ENCODE assay signal across 1 cellular context in genomic region chr3:139292933-139293664, GRCh38.
TF ChIP-seq lines count a peak whose summit lies in the region.

No MANE protein-coding gene starts in this region.

TF ChIP-seq in HEK293, 187 proteins besides CTCF, POLR2A, EP300 and RAD21 (continued from another document):
- TF ChIP-seq, protein P1, sequence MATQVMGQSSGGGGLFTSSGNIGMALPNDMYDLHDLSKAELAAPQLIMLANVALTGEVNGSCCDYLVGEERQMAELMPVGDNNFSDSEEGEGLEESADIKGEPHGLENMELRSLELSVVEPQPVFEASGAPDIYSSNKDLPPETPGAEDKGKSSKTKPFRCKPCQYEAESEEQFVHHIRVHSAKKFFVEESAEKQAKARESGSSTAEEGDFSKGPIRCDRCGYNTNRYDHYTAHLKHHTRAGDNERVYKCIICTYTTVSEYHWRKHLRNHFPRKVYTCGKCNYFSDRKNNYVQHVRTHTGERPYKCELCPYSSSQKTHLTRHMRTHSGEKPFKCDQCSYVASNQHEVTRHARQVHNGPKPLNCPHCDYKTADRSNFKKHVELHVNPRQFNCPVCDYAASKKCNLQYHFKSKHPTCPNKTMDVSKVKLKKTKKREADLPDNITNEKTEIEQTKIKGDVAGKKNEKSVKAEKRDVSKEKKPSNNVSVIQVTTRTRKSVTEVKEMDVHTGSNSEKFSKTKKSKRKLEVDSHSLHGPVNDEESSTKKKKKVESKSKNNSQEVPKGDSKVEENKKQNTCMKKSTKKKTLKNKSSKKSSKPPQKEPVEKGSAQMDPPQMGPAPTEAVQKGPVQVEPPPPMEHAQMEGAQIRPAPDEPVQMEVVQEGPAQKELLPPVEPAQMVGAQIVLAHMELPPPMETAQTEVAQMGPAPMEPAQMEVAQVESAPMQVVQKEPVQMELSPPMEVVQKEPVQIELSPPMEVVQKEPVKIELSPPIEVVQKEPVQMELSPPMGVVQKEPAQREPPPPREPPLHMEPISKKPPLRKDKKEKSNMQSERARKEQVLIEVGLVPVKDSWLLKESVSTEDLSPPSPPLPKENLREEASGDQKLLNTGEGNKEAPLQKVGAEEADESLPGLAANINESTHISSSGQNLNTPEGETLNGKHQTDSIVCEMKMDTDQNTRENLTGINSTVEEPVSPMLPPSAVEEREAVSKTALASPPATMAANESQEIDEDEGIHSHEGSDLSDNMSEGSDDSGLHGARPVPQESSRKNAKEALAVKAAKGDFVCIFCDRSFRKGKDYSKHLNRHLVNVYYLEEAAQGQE (tag by site-specific recombination; IDR thresholded peaks at IDR 0.05) = no peak
- TF ChIP-seq ZNF404 (tag by site-specific recombination; IDR thresholded peaks at IDR 0.05) (no peak), SETDB1 (IDR thresholded peaks at IDR 0.05; ENCODE audit: insufficient read length, low read length) (no peak), GLIS1 (tag by site-specific recombination; IDR thresholded peaks at IDR 0.05) (peak; percentile 91), ZNF138 (tag by site-specific recombination; IDR thresholded peaks at IDR 0.05; ENCODE audit: borderline replicate concordance) (no peak), ZNF518A (tag by site-specific recombination; conservative IDR thresholded peaks at IDR 0.05; ENCODE audit: low read depth) (no peak), ZSCAN18 (tag by site-specific recombination; IDR thresholded peaks at IDR 0.05) (no peak), KLF7 (tag by site-specific recombination; IDR thresholded peaks at IDR 0.05; ENCODE audit: borderline replicate concordance) (no peak), ZBTB48 (tag by site-specific recombination; IDR thresholded peaks at IDR 0.05) (no peak), ZFP69B (tag by site-specific recombination; IDR thresholded peaks at IDR 0.05) (no peak; the same call in 1 of the 2 replicates), SP7 (tag by site-specific recombination; IDR thresholded peaks at IDR 0.05) (no peak), ZSCAN30 (tag by site-specific recombination; IDR thresholded peaks at IDR 0.05) (0 out of 2 replicates have a peak, but pooled peaks have one; percentile 35), ZNF202 (tag by site-specific recombination; IDR thresholded peaks at IDR 0.05; ENCODE audit: borderline replicate concordance) (no peak), ZNF777 (tag by site-specific recombination; IDR thresholded peaks at IDR 0.05; ENCODE audit: borderline replicate concordance) (no peak), ZNF76 (tag by site-specific recombination; IDR thresholded peaks at IDR 0.05; ENCODE audit: borderline replicate concordance, low read depth) (no peak), OSR2 (tag by site-specific recombination; IDR thresholded peaks at IDR 0.05) (peak; percentile 66; the same call in 1 of the 2 replicates), ZNF792 (tag by site-specific recombination; IDR thresholded peaks at IDR 0.05) (no peak), ZNF837 (tag by site-specific recombination; IDR thresholded peaks at IDR 0.05) (no peak), YY1 (tag by site-specific recombination; IDR thresholded peaks at IDR 0.05) (no peak), ZNF221 (tag by site-specific recombination; IDR thresholded peaks at IDR 0.05; ENCODE audit: borderline replicate concordance) (no peak), PRDM1 (tag by site-specific recombination; IDR thresholded peaks at IDR 0.05) (no peak), ZNF654 (tag by site-specific recombination; IDR thresholded peaks at IDR 0.05; ENCODE audit: low read depth) (no peak), ZNF830 (tag by site-specific recombination; IDR thresholded peaks at IDR 0.05; ENCODE audit: low read depth) (no peak), ZSCAN23 (tag by site-specific recombination; IDR thresholded peaks at IDR 0.05) (no peak), ZNF501 (tag by site-specific recombination; IDR thresholded peaks at IDR 0.05) (no peak), ZNF510 (tag by site-specific recombination; IDR thresholded peaks at IDR 0.05; ENCODE audit: insufficient replicate concordance) (no peak), ZNF585B (tag by site-specific recombination; IDR thresholded peaks at IDR 0.05) (no peak), ZNF660 (tag by site-specific recombination; IDR thresholded peaks at IDR 0.05) (no peak), ZNF658 (tag by site-specific recombination; IDR thresholded peaks at IDR 0.05) (no peak), HOXC10 (CRISPR knock-in tag; IDR thresholded peaks at IDR 0.05) (no peak)
- TF ChIP-seq, protein P2, sequence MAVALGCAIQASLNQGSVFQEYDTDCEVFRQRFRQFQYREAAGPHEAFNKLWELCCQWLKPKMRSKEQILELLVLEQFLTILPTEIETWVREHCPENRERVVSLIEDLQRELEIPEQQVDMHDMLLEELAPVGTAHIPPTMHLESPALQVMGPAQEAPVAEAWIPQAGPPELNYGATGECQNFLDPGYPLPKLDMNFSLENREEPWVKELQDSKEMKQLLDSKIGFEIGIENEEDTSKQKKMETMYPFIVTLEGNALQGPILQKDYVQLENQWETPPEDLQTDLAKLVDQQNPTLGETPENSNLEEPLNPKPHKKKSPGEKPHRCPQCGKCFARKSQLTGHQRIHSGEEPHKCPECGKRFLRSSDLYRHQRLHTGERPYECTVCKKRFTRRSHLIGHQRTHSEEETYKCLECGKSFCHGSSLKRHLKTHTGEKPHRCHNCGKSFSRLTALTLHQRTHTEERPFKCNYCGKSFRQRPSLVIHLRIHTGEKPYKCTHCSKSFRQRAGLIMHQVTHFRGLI (tag by site-specific recombination; IDR thresholded peaks at IDR 0.05) = no peak
- TF ChIP-seq, protein P3, sequence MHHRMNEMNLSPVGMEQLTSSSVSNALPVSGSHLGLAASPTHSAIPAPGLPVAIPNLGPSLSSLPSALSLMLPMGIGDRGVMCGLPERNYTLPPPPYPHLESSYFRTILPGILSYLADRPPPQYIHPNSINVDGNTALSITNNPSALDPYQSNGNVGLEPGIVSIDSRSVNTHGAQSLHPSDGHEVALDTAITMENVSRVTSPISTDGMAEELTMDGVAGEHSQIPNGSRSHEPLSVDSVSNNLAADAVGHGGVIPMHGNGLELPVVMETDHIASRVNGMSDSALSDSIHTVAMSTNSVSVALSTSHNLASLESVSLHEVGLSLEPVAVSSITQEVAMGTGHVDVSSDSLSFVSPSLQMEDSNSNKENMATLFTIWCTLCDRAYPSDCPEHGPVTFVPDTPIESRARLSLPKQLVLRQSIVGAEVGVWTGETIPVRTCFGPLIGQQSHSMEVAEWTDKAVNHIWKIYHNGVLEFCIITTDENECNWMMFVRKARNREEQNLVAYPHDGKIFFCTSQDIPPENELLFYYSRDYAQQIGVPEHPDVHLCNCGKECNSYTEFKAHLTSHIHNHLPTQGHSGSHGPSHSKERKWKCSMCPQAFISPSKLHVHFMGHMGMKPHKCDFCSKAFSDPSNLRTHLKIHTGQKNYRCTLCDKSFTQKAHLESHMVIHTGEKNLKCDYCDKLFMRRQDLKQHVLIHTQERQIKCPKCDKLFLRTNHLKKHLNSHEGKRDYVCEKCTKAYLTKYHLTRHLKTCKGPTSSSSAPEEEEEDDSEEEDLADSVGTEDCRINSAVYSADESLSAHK (tag by site-specific recombination; IDR thresholded peaks at IDR 0.05) = peak; percentile 52; the same call in 1 of the 2 replicates
- TF ChIP-seq, protein P4, sequence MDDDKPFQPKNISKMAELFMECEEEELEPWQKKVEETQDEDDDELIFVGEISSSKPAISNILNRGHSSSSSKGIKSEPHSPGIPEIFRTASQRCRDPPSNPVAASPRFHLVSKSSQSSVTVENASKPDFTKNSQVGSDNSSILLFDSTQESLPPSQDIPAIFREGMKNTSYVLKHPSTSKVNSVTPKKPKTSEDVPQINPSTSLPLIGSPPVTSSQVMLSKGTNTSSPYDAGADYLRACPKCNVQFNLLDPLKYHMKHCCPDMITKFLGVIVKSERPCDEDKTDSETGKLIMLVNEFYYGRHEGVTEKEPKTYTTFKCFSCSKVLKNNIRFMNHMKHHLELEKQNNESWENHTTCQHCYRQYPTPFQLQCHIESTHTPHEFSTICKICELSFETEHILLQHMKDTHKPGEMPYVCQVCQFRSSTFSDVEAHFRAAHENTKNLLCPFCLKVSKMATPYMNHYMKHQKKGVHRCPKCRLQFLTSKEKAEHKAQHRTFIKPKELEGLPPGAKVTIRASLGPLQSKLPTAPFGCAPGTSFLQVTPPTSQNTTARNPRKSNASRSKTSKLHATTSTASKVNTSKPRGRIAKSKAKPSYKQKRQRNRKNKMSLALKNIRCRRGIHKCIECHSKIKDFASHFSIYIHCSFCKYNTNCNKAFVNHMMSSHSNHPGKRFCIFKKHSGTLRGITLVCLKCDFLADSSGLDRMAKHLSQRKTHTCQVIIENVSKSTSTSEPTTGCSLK (tag by site-specific recombination; IDR thresholded peaks at IDR 0.05) = no peak
- TF ChIP-seq, protein P5, sequence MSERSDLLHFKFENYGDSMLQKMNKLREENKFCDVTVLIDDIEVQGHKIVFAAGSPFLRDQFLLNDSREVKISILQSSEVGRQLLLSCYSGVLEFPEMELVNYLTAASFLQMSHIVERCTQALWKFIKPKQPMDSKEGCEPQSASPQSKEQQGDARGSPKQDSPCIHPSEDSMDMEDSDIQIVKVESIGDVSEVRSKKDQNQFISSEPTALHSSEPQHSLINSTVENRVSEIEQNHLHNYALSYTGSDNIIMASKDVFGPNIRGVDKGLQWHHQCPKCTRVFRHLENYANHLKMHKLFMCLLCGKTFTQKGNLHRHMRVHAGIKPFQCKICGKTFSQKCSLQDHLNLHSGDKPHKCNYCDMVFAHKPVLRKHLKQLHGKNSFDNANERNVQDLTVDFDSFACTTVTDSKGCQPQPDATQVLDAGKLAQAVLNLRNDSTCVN (tag by site-specific recombination; optimal IDR thresholded peaks at IDR 0.05) = no peak
